In genomic region chr19:17404015-17404414, GRCh38 we compare ENCODE assay signal across 9 cellular contexts. TPM values are rescaled to one million over a fixed set of nuclear protein-coding genes. Genes with fewer than 3 reads are reported as not detected.
A peak's percentile ranks its signal among the peaks of the same experiment; 100 is the strongest.
DNase-seq lines count a peak whose midpoint lies in the region; ATAC-seq, FAIRE-seq and TF ChIP-seq lines count a peak whose summit lies in the region.
"Had no signal": no experiment of that assay in that cellular context is flagged by ENCODE, and none has a peak within 500 bp of the region (broad histone marks: within the 10 kb centered on the region; RNA-seq: fewer than 3 reads in every experiment).

No MANE protein-coding gene starts in this region.

- peaks cover 0 to 8% of the 10 kb centered on the region in 2 experiments; a peak in 3 of 5 replicates for H3K36me3 ChIP-seq in HepG2 (replicated peaks in 1 of 2; ENCODE audit: control insufficient read depth in 1 of 2, insufficient read depth in 2 of 2, low read length in 2 of 2)
- no peaks in the 10 kb centered on the region for H3K36me3 ChIP-seq in thyroid gland

- CTCF ChIA-PET in activated naive CD4-positive, alpha-beta T cell treated with anti-CD3 and anti-CD28 coated beads, Interleukin-2, amount 10 ng/mL, durations not matched to agents 7 days and 5 days (lab: Charles Lee) = interaction anchor here (1.5 to 1.6 kb wide), 2 partner anchors 17 to 18 kb away, joined by 3 to 4 read pairs; no protein-coding TSS in a partner anchor
- CTCF ChIA-PET in HepG2 (lab: Yijun Ruan, JAX; ENCODE audit: low intra/inter-chr PET ratio, low total read pairs) = no interaction called here

- intact Hi-C loops in HepG2 (cut with micrococcal nuclease; ENCODE audit: unreplicated experiment) = no loop called here
- intact Hi-C loops in thyroid gland (cut with DNase I) = no loop called here

- no TSS peak for BruUV-seq in HepG2 (replicated peaks; lab: Mats Ljungman, UMichigan)

- TF ChIP-seq CTCF in HepG2 (CRISPR knock-in tag; IDR thresholded peaks at IDR 0.05) (no peak), thyroid gland (IDR thresholded peaks at IDR 0.05) (no peak), chondrocyte (IDR thresholded peaks at IDR 0.05) (no peak)

- no peak overlapping the region; the same call in 1 of the 2 replicates for H3K9ac ChIP-seq in HepG2 (ENCODE audit: insufficient read depth, low read depth, low read length)

- 93% methylated on average over 6 of the region's 6 CpGs for WGBS in HepG2 (ENCODE audit: low lambda C conversion rate)
- WGBS in thyroid gland, 2 donors = 87 to 97% methylated on average over 6 of the region's 6 CpGs

- H3K4me3 ChIP-seq in HepG2 (replicated peaks in 1 of 3; ENCODE audit: insufficient read depth in 1 of 3, low read depth in 2 of 3, low read length in 3 of 3) = peak overlapping the region; percentile 62 to 82 (median 70); a peak in 5 of 6 replicates
- no peak overlapping the region for H3K4me3 ChIP-seq in thyroid gland (replicated peaks in 1 of 3)

- H3K79me2 ChIP-seq in HepG2 (ENCODE audit: insufficient read depth, low read length) = peaks cover 33% of the 10 kb centered on the region

- H3K4me1 ChIP-seq in HepG2 (ENCODE audit: insufficient read depth, low read length) = peaks cover 13% of the 10 kb centered on the region
- H3K4me1 ChIP-seq in thyroid gland = peaks cover 0 to 13% of the 10 kb centered on the region in 2 donors

- H4K20me1 ChIP-seq in HepG2 (ENCODE audit: insufficient read depth, low read length) = no peaks in the 10 kb centered on the region; the same call in 1 of the 2 replicates

- TF ChIP-seq EP300 in HepG2 (IDR thresholded peaks at IDR 0.05; ENCODE audit: low read depth in 2 of 2, low read length in 2 of 2) = no peak
- no peak for TF ChIP-seq EP300 in HepG2 (CRISPR knock-in tag; IDR thresholded peaks at IDR 0.05; ENCODE audit: borderline replicate concordance)

- peak overlapping the region; percentile 84 for H3K4me3 Mint-ChIP-seq in activated T-cell treated with anti-CD3 and anti-CD28 coated beads, Interleukin-2, amount 50 U/mL, for 4 hours
- peak overlapping the region; percentile 94 for H3K4me3 Mint-ChIP-seq in activated naive CD4-positive, alpha-beta T cell treated with anti-CD3 and anti-CD28 coated beads, Interleukin-2, amount 10 ng/mL, durations not matched to agents 7 days and 5 days
- H3K4me3 Mint-ChIP-seq in chondrocyte (ENCODE audit: unreplicated experiment) = no peak overlapping the region

- no peak for FAIRE-seq in HepG2 (lab: Jason Lieb, UNC)

- POLR2A ChIA-PET in HepG2 (lab: Yijun Ruan, JAX) = no interaction called here

- H3K9me3 Mint-ChIP-seq in activated T-cell treated with anti-CD3 and anti-CD28 coated beads, Interleukin-2, amount 50 U/mL, for 4 hours = no peaks in the 10 kb centered on the region
- H3K9me3 Mint-ChIP-seq in activated naive CD4-positive, alpha-beta T cell treated with anti-CD3 and anti-CD28 coated beads, Interleukin-2, amount 10 ng/mL, durations not matched to agents 7 days and 5 days = no peaks in the 10 kb centered on the region
- no peaks in the 10 kb centered on the region for H3K9me3 Mint-ChIP-seq in chondrocyte (ENCODE audit: low read depth)

- H3K27me3 ChIP-seq in HepG2 (ENCODE audit: control insufficient read depth in 1 of 2, insufficient read depth in 2 of 2, low read length in 2 of 2) = no peaks in the 10 kb centered on the region; a peak in 1 of 5 replicates
- no peaks in the 10 kb centered on the region for H3K27me3 ChIP-seq in thyroid gland

- in situ Hi-C loops in HepG2 (cut with HindIII; ENCODE audit: extremely low pct_ligation_motif_present, low pct_unique_long_range_greater_than_20kb) = no loop called here

- no peaks in the 10 kb centered on the region for H3K9me3 ChIP-seq in HepG2 (ENCODE audit: low read length)
- H3K9me3 ChIP-seq in thyroid gland = no peaks in the 10 kb centered on the region

- TF ChIP-seq RAD21 in HepG2 (CRISPR knock-in tag; IDR thresholded peaks at IDR 0.05) = no peak

- no peak for TF ChIP-seq POLR2A in HepG2 (IDR thresholded peaks at IDR 0.05; ENCODE audit: insufficient read depth in 1 of 2, low read depth in 2 of 2, low read length in 2 of 2)
- TF ChIP-seq POLR2A in thyroid gland (IDR thresholded peaks at IDR 0.05) = no peak

- H3K27ac Mint-ChIP-seq in activated naive CD4-positive, alpha-beta T cell treated with anti-CD3 and anti-CD28 coated beads, Interleukin-2, amount 10 ng/mL, durations not matched to agents 7 days and 5 days = peak overlapping the region; percentile 97
- H3K27ac Mint-ChIP-seq in chondrocyte (ENCODE audit: unreplicated experiment) = no peak overlapping the region

- H3K4me2 ChIP-seq in HepG2 (ENCODE audit: low read depth, low read length) = peak overlapping the region; percentile 92

- no peak overlapping the region for H2AFZ ChIP-seq in HepG2 (ENCODE audit: low read length)

- H3K27ac ChIP-seq in HepG2 (ENCODE audit: extremely low read length, insufficient read depth, low read length) = peak overlapping the region; percentile 81
- peak overlapping the region in 2 of 3 donors; percentile 74 to 83 for H3K27ac ChIP-seq in thyroid gland

- H3K4me1 Mint-ChIP-seq in activated T-cell treated with anti-CD3 and anti-CD28 coated beads, Interleukin-2, amount 50 U/mL, for 4 hours (ENCODE audit: low read depth) = peaks cover 29% of the 10 kb centered on the region
- peaks cover 47% of the 10 kb centered on the region for H3K4me1 Mint-ChIP-seq in activated naive CD4-positive, alpha-beta T cell treated with anti-CD3 and anti-CD28 coated beads, Interleukin-2, amount 10 ng/mL, durations not matched to agents 7 days and 5 days
- peaks cover 14% of the 10 kb centered on the region for H3K4me1 Mint-ChIP-seq in chondrocyte (ENCODE audit: low read depth)

- DNase-seq in activated T-cell treated with anti-CD3 and anti-CD28 coated beads, Interleukin-2, amount 50 U/mL, for 4 hours = no peak
- no peak for DNase-seq in activated T-cell treated with anti-CD3 and anti-CD28 coated beads for 4 hours
- DNase-seq in activated naive CD4-positive, alpha-beta T cell treated with anti-CD3 and anti-CD28 coated beads, Interleukin-2, amount 10 ng/mL, durations not matched to agents 7 days and 5 days = peak; percentile 34
- no peak for DNase-seq in HepG2 (ENCODE audit: low spot score)
- DNase-seq in thyroid gland = no peak
- no peak for DNase-seq in chondrocyte (ENCODE audit: low spot score)

- ATAC-seq in activated T-cell treated with anti-CD3 and anti-CD28 coated beads, Interleukin-2, amount 50 U/mL, for 4 hours = no peak
- no peak for ATAC-seq in HepG2
- no peak for ATAC-seq in GM21717 (IDR thresholded peaks at IDR 0.05; ENCODE audit: unreplicated experiment)
- no peak for ATAC-seq in GM21390 (IDR thresholded peaks at IDR 0.05; ENCODE audit: unreplicated experiment)

- H3K36me3 Mint-ChIP-seq in activated T-cell treated with anti-CD3 and anti-CD28 coated beads, Interleukin-2, amount 50 U/mL, for 4 hours (ENCODE audit: insufficient read depth) = peaks cover 3% of the 10 kb centered on the region
- H3K36me3 Mint-ChIP-seq in activated naive CD4-positive, alpha-beta T cell treated with anti-CD3 and anti-CD28 coated beads, Interleukin-2, amount 10 ng/mL, durations not matched to agents 7 days and 5 days = peaks cover 25% of the 10 kb centered on the region
- no peaks in the 10 kb centered on the region for H3K36me3 Mint-ChIP-seq in chondrocyte (ENCODE audit: low read depth)

- no peaks in the 10 kb centered on the region for H3K27me3 Mint-ChIP-seq in activated T-cell treated with anti-CD3 and anti-CD28 coated beads, Interleukin-2, amount 50 U/mL, for 4 hours (ENCODE audit: low read depth)
- H3K27me3 Mint-ChIP-seq in activated naive CD4-positive, alpha-beta T cell treated with anti-CD3 and anti-CD28 coated beads, Interleukin-2, amount 10 ng/mL, durations not matched to agents 7 days and 5 days = no peaks in the 10 kb centered on the region
- peaks cover 3% of the 10 kb centered on the region for H3K27me3 Mint-ChIP-seq in chondrocyte (ENCODE audit: low read depth)

RNA-seq across cellular contexts. Expression of gene BST2, which starts 1.4 kb away (rescaled TPM):
- 100 to 1,000 TPM in 2 of 3 donors, 10 to 100 TPM in 1; 85.9 to 120 (median 105) TPM for total RNA-seq in activated T-cell treated with anti-CD3 and anti-CD28 coated beads, Interleukin-2, amount 50 U/mL, for 4 hours
- total RNA-seq in HepG2 (2016; rRNA removed; fragmentation: Illumina TruSeq; extraction: Trizol) (39.1 and 58.8 TPM in 2 replicates), thyroid gland (10 to 100 TPM; 14.1 to 83.0 (median 24.7) TPM), chondrocyte (not detected in 3 replicates)
- 13.2 and 16.4 TPM in 2 replicates for total RNA-seq in HepG2 (2016; cell fraction: cytosol; rRNA removed; fragmentation: Illumina TruSeq; extraction: Trizol; ENCODE audit: low read depth)
- total RNA-seq in HepG2 (2016; cell fraction: insoluble cytoplasmic fraction; rRNA removed; fragmentation: Illumina TruSeq; extraction: Trizol) = 39.2 and 64.4 TPM in 2 replicates
- total RNA-seq in HepG2 (2016; cell fraction: membrane; rRNA removed; fragmentation: Illumina TruSeq; extraction: Trizol) = 23.1 TPM in 2 replicates
- total RNA-seq in HepG2 (2016; cell fraction: nucleus; rRNA removed; fragmentation: Illumina TruSeq; extraction: Trizol) = 45.3 and 48.7 TPM in 2 replicates
- 93.8 and 105 TPM in 2 replicates for polyA plus RNA-seq in HepG2 (2011; rRNA removed)
- polyA plus RNA-seq in HepG2 (2011; cell fraction: cytosol; rRNA removed) = 120 and 135 TPM in 2 replicates
- 45.7 and 55.1 TPM in 2 replicates for polyA plus RNA-seq in HepG2 (2011; cell fraction: nucleus; rRNA removed)
- polyA plus RNA-seq in HepG2 (2012) = 40.8 and 80.1 TPM in 2 replicates
- polyA plus RNA-seq in HepG2 (2016; cell fraction: cytosol; fragmentation: Illumina TruSeq; extraction: Trizol; ENCODE audit: low read depth) = 20.8 and 22.8 TPM in 2 replicates
- 52.4 and 55.4 TPM in 2 replicates for polyA plus RNA-seq in HepG2 (2016; cell fraction: insoluble cytoplasmic fraction; fragmentation: Illumina TruSeq; extraction: Trizol; ENCODE audit: low read depth)
- 30.0 and 30.4 TPM in 2 replicates for polyA plus RNA-seq in HepG2 (2016; cell fraction: membrane; fragmentation: Illumina TruSeq; extraction: Trizol; ENCODE audit: low read depth)
- 103 and 116 TPM in 2 replicates for polyA plus RNA-seq in HepG2 (2016; cell fraction: nucleus; fragmentation: Illumina TruSeq; extraction: Trizol; ENCODE audit: insufficient read depth, low read depth)
- 56.6 and 402 TPM in 2 replicates for polyA minus RNA-seq in HepG2 (2011; rRNA and poly(A)+ RNA removed; ENCODE audit: low replicate concordance)
- 23.0 and 24.4 TPM in 2 replicates for polyA minus RNA-seq in HepG2 (2011; cell fraction: cytosol; rRNA and poly(A)+ RNA removed)
- polyA minus RNA-seq in HepG2 (2011; cell fraction: nucleus; rRNA and poly(A)+ RNA removed) = 13.5 and 26.4 TPM in 2 replicates

RNA-seq across cellular contexts. Expression of gene CCDC194, which starts 10.0 kb away (rescaled TPM):
- total RNA-seq in activated T-cell treated with anti-CD3 and anti-CD28 coated beads, Interleukin-2, amount 50 U/mL, for 4 hours = under 1 TPM; 0.24 to 0.53 (median 0.46) TPM
- 0.13 TPM in 1 of 2 replicates, not detected in the other for total RNA-seq in HepG2 (2016; rRNA removed; fragmentation: Illumina TruSeq; extraction: Trizol)
- not detected in 2 replicates for total RNA-seq in HepG2 (2016; cell fraction: cytosol; rRNA removed; fragmentation: Illumina TruSeq; extraction: Trizol; ENCODE audit: low read depth)
- total RNA-seq in HepG2 (2016; cell fraction: insoluble cytoplasmic fraction; rRNA removed; fragmentation: Illumina TruSeq; extraction: Trizol) = 0.22 TPM in 1 of 2 replicates, not detected in the other
- not detected in 2 replicates for total RNA-seq in HepG2 (2016; cell fraction: membrane; rRNA removed; fragmentation: Illumina TruSeq; extraction: Trizol)
- 0.50 TPM in 1 of 2 replicates, not detected in the other for total RNA-seq in HepG2 (2016; cell fraction: nucleus; rRNA removed; fragmentation: Illumina TruSeq; extraction: Trizol)
- 0.21 and 0.35 TPM in 2 replicates for polyA plus RNA-seq in HepG2 (2011; rRNA removed)
- 0.08 TPM in 1 of 2 replicates, not detected in the other for polyA plus RNA-seq in HepG2 (2011; cell fraction: cytosol; rRNA removed)
- 1.5 and 2.7 TPM in 2 replicates for polyA plus RNA-seq in HepG2 (2011; cell fraction: nucleus; rRNA removed)
- 0.60 and 0.69 TPM in 2 replicates for polyA plus RNA-seq in HepG2 (2012)
- not detected in 2 replicates for polyA plus RNA-seq in HepG2 (2016; cell fraction: cytosol; fragmentation: Illumina TruSeq; extraction: Trizol; ENCODE audit: low read depth)
- not detected in 2 replicates for polyA plus RNA-seq in HepG2 (2016; cell fraction: insoluble cytoplasmic fraction; fragmentation: Illumina TruSeq; extraction: Trizol; ENCODE audit: low read depth)
- not detected in 2 replicates for polyA plus RNA-seq in HepG2 (2016; cell fraction: membrane; fragmentation: Illumina TruSeq; extraction: Trizol; ENCODE audit: low read depth)
- 0.62 and 1.2 TPM in 2 replicates for polyA plus RNA-seq in HepG2 (2016; cell fraction: nucleus; fragmentation: Illumina TruSeq; extraction: Trizol; ENCODE audit: insufficient read depth, low read depth)
- polyA minus RNA-seq in HepG2 (2011; rRNA and poly(A)+ RNA removed; ENCODE audit: low replicate concordance) = 3.3 TPM in 1 of 2 replicates, not detected in the other
- polyA minus RNA-seq in HepG2 (2011; cell fraction: cytosol; rRNA and poly(A)+ RNA removed) = not detected in 2 replicates
- polyA minus RNA-seq in HepG2 (2011; cell fraction: nucleus; rRNA and poly(A)+ RNA removed) = 1.9 and 3.0 TPM in 2 replicates
- total RNA-seq in thyroid gland = not detected
- total RNA-seq in chondrocyte = not detected in 3 replicates
- polyA plus RNA-seq: BJ had no signal

RNA-seq across cellular contexts. Expression of gene MVB12A, which starts 15.8 kb away (rescaled TPM):
- total RNA-seq in activated T-cell treated with anti-CD3 and anti-CD28 coated beads, Interleukin-2, amount 50 U/mL, for 4 hours = 10 to 100 TPM; 37.3 to 43.3 (median 38.6) TPM
- 31.8 and 36.1 TPM in 2 replicates for total RNA-seq in HepG2 (2016; rRNA removed; fragmentation: Illumina TruSeq; extraction: Trizol)
- total RNA-seq in HepG2 (2016; cell fraction: cytosol; rRNA removed; fragmentation: Illumina TruSeq; extraction: Trizol; ENCODE audit: low read depth) = 30.1 and 30.6 TPM in 2 replicates
- total RNA-seq in HepG2 (2016; cell fraction: insoluble cytoplasmic fraction; rRNA removed; fragmentation: Illumina TruSeq; extraction: Trizol) = 30.0 and 39.0 TPM in 2 replicates
- total RNA-seq in HepG2 (2016; cell fraction: membrane; rRNA removed; fragmentation: Illumina TruSeq; extraction: Trizol) = 33.0 and 34.1 TPM in 2 replicates
- 18.9 and 22.8 TPM in 2 replicates for total RNA-seq in HepG2 (2016; cell fraction: nucleus; rRNA removed; fragmentation: Illumina TruSeq; extraction: Trizol)
- 35.7 and 37.3 TPM in 2 replicates for polyA plus RNA-seq in HepG2 (2011; rRNA removed)
- polyA plus RNA-seq in HepG2 (2011; cell fraction: cytosol; rRNA removed) = 26.1 and 39.6 TPM in 2 replicates
- polyA plus RNA-seq in HepG2 (2011; cell fraction: nucleus; rRNA removed) = 45.3 and 45.4 TPM in 2 replicates
- 14.4 and 20.3 TPM in 2 replicates for polyA plus RNA-seq in HepG2 (2012)
- 28.7 and 28.8 TPM in 2 replicates for polyA plus RNA-seq in HepG2 (2016; cell fraction: cytosol; fragmentation: Illumina TruSeq; extraction: Trizol; ENCODE audit: low read depth)
- polyA plus RNA-seq in HepG2 (2016; cell fraction: insoluble cytoplasmic fraction; fragmentation: Illumina TruSeq; extraction: Trizol; ENCODE audit: low read depth) = 35.0 and 39.7 TPM in 2 replicates
- 28.9 and 34.5 TPM in 2 replicates for polyA plus RNA-seq in HepG2 (2016; cell fraction: membrane; fragmentation: Illumina TruSeq; extraction: Trizol; ENCODE audit: low read depth)
- polyA plus RNA-seq in HepG2 (2016; cell fraction: nucleus; fragmentation: Illumina TruSeq; extraction: Trizol; ENCODE audit: insufficient read depth, low read depth) = 45.9 and 46.3 TPM in 2 replicates
- polyA minus RNA-seq in HepG2 (2011; rRNA and poly(A)+ RNA removed; ENCODE audit: low replicate concordance) = 24.7 and 47.5 TPM in 2 replicates
- 10.8 and 16.3 TPM in 2 replicates for polyA minus RNA-seq in HepG2 (2011; cell fraction: cytosol; rRNA and poly(A)+ RNA removed)
- 13.8 and 16.9 TPM in 2 replicates for polyA minus RNA-seq in HepG2 (2011; cell fraction: nucleus; rRNA and poly(A)+ RNA removed)
- total RNA-seq in thyroid gland = 100 to 1,000 TPM in 1 of 4 donors, 10 to 100 TPM in 3; 51.5 to 146 (median 68.3) TPM
- 36.3 to 46.7 TPM (median 39.4 TPM) in 3 replicates for total RNA-seq in chondrocyte

RNA-seq across cellular contexts. Expression of gene PLVAP, which starts 26.9 kb away (rescaled TPM):
- under 1 TPM in 1 of 3 donors, not detected in 2; 0.18 TPM for total RNA-seq in activated T-cell treated with anti-CD3 and anti-CD28 coated beads, Interleukin-2, amount 50 U/mL, for 4 hours
- not detected in 2 replicates for total RNA-seq in HepG2 (2016; rRNA removed; fragmentation: Illumina TruSeq; extraction: Trizol)
- not detected in 2 replicates for total RNA-seq in HepG2 (2016; cell fraction: cytosol; rRNA removed; fragmentation: Illumina TruSeq; extraction: Trizol; ENCODE audit: low read depth)
- not detected in 2 replicates for total RNA-seq in HepG2 (2016; cell fraction: insoluble cytoplasmic fraction; rRNA removed; fragmentation: Illumina TruSeq; extraction: Trizol)
- not detected in 2 replicates for total RNA-seq in HepG2 (2016; cell fraction: membrane; rRNA removed; fragmentation: Illumina TruSeq; extraction: Trizol)
- total RNA-seq in HepG2 (2016; cell fraction: nucleus; rRNA removed; fragmentation: Illumina TruSeq; extraction: Trizol) = not detected in 2 replicates
- 0.26 TPM in 1 of 2 replicates, not detected in the other for polyA plus RNA-seq in HepG2 (2011; rRNA removed)
- polyA plus RNA-seq in HepG2 (2011; cell fraction: cytosol; rRNA removed) = not detected in 2 replicates
- polyA plus RNA-seq in HepG2 (2011; cell fraction: nucleus; rRNA removed) = 0.26 and 0.58 TPM in 2 replicates
- not detected in 2 replicates for polyA plus RNA-seq in HepG2 (2012)
- not detected in 2 replicates for polyA plus RNA-seq in HepG2 (2016; cell fraction: cytosol; fragmentation: Illumina TruSeq; extraction: Trizol; ENCODE audit: low read depth)
- not detected in 2 replicates for polyA plus RNA-seq in HepG2 (2016; cell fraction: insoluble cytoplasmic fraction; fragmentation: Illumina TruSeq; extraction: Trizol; ENCODE audit: low read depth)
- polyA plus RNA-seq in HepG2 (2016; cell fraction: membrane; fragmentation: Illumina TruSeq; extraction: Trizol; ENCODE audit: low read depth) = not detected in 2 replicates
- not detected in 2 replicates for polyA plus RNA-seq in HepG2 (2016; cell fraction: nucleus; fragmentation: Illumina TruSeq; extraction: Trizol; ENCODE audit: insufficient read depth, low read depth)
- not detected in 2 replicates for polyA minus RNA-seq in HepG2 (2011; rRNA and poly(A)+ RNA removed; ENCODE audit: low replicate concordance)
- not detected in 2 replicates for polyA minus RNA-seq in HepG2 (2011; cell fraction: cytosol; rRNA and poly(A)+ RNA removed)
- polyA minus RNA-seq in HepG2 (2011; cell fraction: nucleus; rRNA and poly(A)+ RNA removed) = not detected in 2 replicates
- 100 to 1,000 TPM; 103 to 322 (median 174) TPM for total RNA-seq in thyroid gland
- total RNA-seq in chondrocyte = 0.22 to 0.44 TPM in 2 of 3 replicates, not detected in the other
- polyA plus RNA-seq: BJ had no signal

RNA-seq across cellular contexts. Expression of gene TMEM221, which starts 44.5 kb away (rescaled TPM):
- total RNA-seq in activated T-cell treated with anti-CD3 and anti-CD28 coated beads, Interleukin-2, amount 50 U/mL, for 4 hours = not detected
- total RNA-seq in HepG2 (2016; rRNA removed; fragmentation: Illumina TruSeq; extraction: Trizol) = 0.55 and 0.77 TPM in 2 replicates
- total RNA-seq in HepG2 (2016; cell fraction: cytosol; rRNA removed; fragmentation: Illumina TruSeq; extraction: Trizol; ENCODE audit: low read depth) = 0.51 and 0.53 TPM in 2 replicates
- total RNA-seq in HepG2 (2016; cell fraction: insoluble cytoplasmic fraction; rRNA removed; fragmentation: Illumina TruSeq; extraction: Trizol) = 0.39 and 0.50 TPM in 2 replicates
- total RNA-seq in HepG2 (2016; cell fraction: membrane; rRNA removed; fragmentation: Illumina TruSeq; extraction: Trizol) = 0.46 and 0.62 TPM in 2 replicates
- 0.94 and 1.4 TPM in 2 replicates for total RNA-seq in HepG2 (2016; cell fraction: nucleus; rRNA removed; fragmentation: Illumina TruSeq; extraction: Trizol)
- polyA plus RNA-seq in HepG2 (2011; rRNA removed) = 0.27 and 0.33 TPM in 2 replicates
- polyA plus RNA-seq in HepG2 (2011; cell fraction: cytosol; rRNA removed) = 0.19 and 0.24 TPM in 2 replicates
- polyA plus RNA-seq in HepG2 (2011; cell fraction: nucleus; rRNA removed) = 0.61 and 0.64 TPM in 2 replicates
- 0.43 and 0.50 TPM in 2 replicates for polyA plus RNA-seq in HepG2 (2012)
- polyA plus RNA-seq in HepG2 (2016; cell fraction: cytosol; fragmentation: Illumina TruSeq; extraction: Trizol; ENCODE audit: low read depth) = 0.25 and 0.32 TPM in 2 replicates
- polyA plus RNA-seq in HepG2 (2016; cell fraction: insoluble cytoplasmic fraction; fragmentation: Illumina TruSeq; extraction: Trizol; ENCODE audit: low read depth) = 0.28 and 0.31 TPM in 2 replicates
- polyA plus RNA-seq in HepG2 (2016; cell fraction: membrane; fragmentation: Illumina TruSeq; extraction: Trizol; ENCODE audit: low read depth) = 0.24 and 0.40 TPM in 2 replicates
- polyA plus RNA-seq in HepG2 (2016; cell fraction: nucleus; fragmentation: Illumina TruSeq; extraction: Trizol; ENCODE audit: insufficient read depth, low read depth) = 1.3 and 2.0 TPM in 2 replicates
- polyA minus RNA-seq in HepG2 (2011; rRNA and poly(A)+ RNA removed; ENCODE audit: low replicate concordance) = 0.14 and 0.36 TPM in 2 replicates
- not detected in 2 replicates for polyA minus RNA-seq in HepG2 (2011; cell fraction: cytosol; rRNA and poly(A)+ RNA removed)
- polyA minus RNA-seq in HepG2 (2011; cell fraction: nucleus; rRNA and poly(A)+ RNA removed) = 0.52 TPM in 1 of 2 replicates, not detected in the other
- under 1 TPM in 1 of 4 donors, not detected in 3; 0.56 TPM for total RNA-seq in thyroid gland
- 0.27 to 0.57 TPM (median 0.28 TPM) in 3 replicates for total RNA-seq in chondrocyte

Comparison
In these comparisons a context has a peak if more than half of its experiments do, and no peak if none do; other contexts are left out.
1. H3K4me3 ChIP-seq: peak in HepG2 (3 of 3); none in thyroid gland (0 of 3).